Comparison of ENCODE assay signal across 1 cellular context in the genomic region with DNA sequence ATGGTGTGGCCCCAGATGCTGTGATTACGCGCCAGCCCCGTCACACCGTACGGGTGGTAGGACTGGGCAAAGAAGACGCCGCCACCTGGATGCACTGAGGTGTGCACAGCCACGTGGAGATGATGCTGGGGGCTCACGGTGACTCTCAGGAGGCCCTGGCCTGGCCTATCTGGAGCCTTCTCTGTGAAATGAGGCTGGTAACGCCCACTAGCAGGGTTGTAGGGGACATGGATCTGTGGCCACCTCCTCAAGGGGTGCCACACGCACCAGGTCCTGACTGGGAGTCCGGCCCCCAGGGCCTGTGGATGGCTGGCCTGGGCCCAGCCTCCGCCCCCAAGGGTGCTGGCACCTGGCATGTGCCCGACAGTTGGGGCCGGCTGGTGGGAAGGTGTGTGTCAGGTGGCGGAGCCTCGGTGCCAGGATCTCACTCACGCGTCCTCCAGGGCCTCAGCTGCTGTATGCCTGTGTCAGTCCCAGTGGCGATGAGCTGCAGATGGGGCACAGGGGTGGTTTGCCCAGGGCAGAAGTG.
TF ChIP-seq lines count a peak whose summit lies in the region.

No MANE protein-coding gene starts in this region.

TF ChIP-seq in H1, 55 proteins besides CTCF, POLR2A, EP300 and RAD21:
- no peak for TF ChIP-seq POU5F1 (IDR thresholded peaks at IDR 0.05; ENCODE audit: low read depth, low read length)
- no peak for TF ChIP-seq RBBP5 (IDR thresholded peaks at IDR 0.05; ENCODE audit: borderline replicate concordance, low read depth, low read length)
- no peak for TF ChIP-seq CHD2 (IDR thresholded peaks at IDR 0.05; ENCODE audit: low read length)
- TF ChIP-seq HDAC6 (IDR thresholded peaks at IDR 0.05; ENCODE audit: low read depth, low read length): no peak
- TF ChIP-seq ZNF274 (IDR thresholded peaks at IDR 0.05; ENCODE audit: borderline replicate concordance, extremely low read depth, low read length): no peak
- TF ChIP-seq BRCA1 (IDR thresholded peaks at IDR 0.05; ENCODE audit: low read depth, low read length): no peak
- no peak for TF ChIP-seq SRF (IDR thresholded peaks at IDR 0.05; ENCODE audit: low read depth, low read length)
- no peak for TF ChIP-seq NANOG (IDR thresholded peaks at IDR 0.05; ENCODE audit: insufficient read depth, low read depth, low read length, poor library complexity, severe bottlenecking)
- TF ChIP-seq POLR2AphosphoS5 (IDR thresholded peaks at IDR 0.05; ENCODE audit: low read depth, low read length): no peak
- no peak for TF ChIP-seq JUND (IDR thresholded peaks at IDR 0.05; ENCODE audit: low read length)
- TF ChIP-seq PHF8 (conservative IDR thresholded peaks at IDR 0.05; ENCODE audit: low read depth, low read length): no peak
- no peak for TF ChIP-seq RXRA (IDR thresholded peaks at IDR 0.05; ENCODE audit: insufficient read depth, low read depth, low read length)
- no peak for TF ChIP-seq BACH1 (IDR thresholded peaks at IDR 0.05; ENCODE audit: low read length)
- no peak for TF ChIP-seq BCL11A (IDR thresholded peaks at IDR 0.05; ENCODE audit: low read depth in 2 of 2, low read length in 2 of 2)
- TF ChIP-seq SIX5 (IDR thresholded peaks at IDR 0.05; ENCODE audit: low read depth, low read length): no peak
